11 cellular contexts compared by ENCODE assay signal in the genomic region with DNA sequence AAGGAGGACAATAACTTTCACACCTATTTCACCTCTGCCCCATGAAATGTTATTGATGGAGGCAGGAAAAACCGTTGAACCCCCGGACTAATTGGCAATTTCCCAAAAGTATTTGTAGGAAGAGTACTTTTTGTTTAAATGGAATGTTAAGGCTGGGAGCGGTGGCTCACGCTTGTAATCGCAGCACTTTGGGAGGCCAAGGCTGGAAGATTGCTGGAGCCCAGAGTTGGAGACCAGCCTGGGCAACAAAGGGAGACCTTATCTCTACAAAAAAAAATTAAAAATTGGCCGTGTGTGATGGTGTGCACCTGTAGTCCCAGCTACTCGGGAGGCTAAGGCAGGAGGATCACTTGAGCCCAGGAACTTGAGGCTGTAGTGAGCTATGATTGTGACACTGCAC. TPM values are rescaled to one million over a fixed set of nuclear protein-coding genes. Genes with fewer than 3 reads are reported as not detected.
DNase-seq lines count a peak whose midpoint lies in the region; ATAC-seq, FAIRE-seq and TF ChIP-seq lines count a peak whose summit lies in the region.
"Had no signal": no experiment of that assay in that cellular context is flagged by ENCODE, and none has a peak within 500 bp of the region (broad histone marks: within the 10 kb centered on the region; RNA-seq: fewer than 3 reads in every experiment).

No MANE protein-coding gene starts in this region.

- peaks cover 17% of the 10 kb centered on the region for H3K4me1 Mint-ChIP-seq in activated T-cell treated with anti-CD3 and anti-CD28 coated beads, Interleukin-2, amount 50 U/mL, for 24 hours (ENCODE audit: low read depth)
- H3K4me1 Mint-ChIP-seq: endodermal cell had no signal

- WGBS in lung, 2 donors, result 46 to 61% methylated on average over 7 of the region's 7 CpGs

- no peaks in the 10 kb centered on the region for H3K36me3 Mint-ChIP-seq in activated T-cell treated with anti-CD3 and anti-CD28 coated beads, Interleukin-2, amount 50 U/mL, for 24 hours (ENCODE audit: low read depth)

- intact Hi-C loops in ascending aorta (cut with DNase I), result loop anchor here (1.0 kb wide), 1 partner anchor 26 kb away; a partner anchor contains a TSS

- no peaks in the 10 kb centered on the region for H3K9me3 ChIP-seq in ascending aorta
- H3K9me3 ChIP-seq in lung (ENCODE audit: control insufficient read depth in 2 of 2, insufficient read depth in 1 of 2, low read length in 1 of 2), result peaks cover 0 to 1% of the 10 kb centered on the region in 2 donors
- H3K9me3 ChIP-seq in thoracic aorta, result no peaks in the 10 kb centered on the region

- peak overlapping the region; percentile 48 to 73 for H3K4me3 ChIP-seq in ascending aorta
- H3K4me3 ChIP-seq in lung, result no peak overlapping the region
- H3K4me3 ChIP-seq in thoracic aorta, result peak overlapping the region; percentile 80

- peak overlapping the region; percentile 73 for H3K4me3 Mint-ChIP-seq in activated T-cell treated with anti-CD3 and anti-CD28 coated beads, Interleukin-2, amount 50 U/mL, for 24 hours
- H3K4me3 Mint-ChIP-seq: endodermal cell had no signal

- H3K27me3 ChIP-seq in ascending aorta (no peaks in the 10 kb centered on the region), lung (ENCODE audit: control insufficient read depth, insufficient read depth) (no peaks in the 10 kb centered on the region), thoracic aorta (replicated peaks; ENCODE audit: insufficient read depth) (no peaks in the 10 kb centered on the region)

- ATAC-seq in lung (ENCODE audit: insufficient read depth, low FRiP score) (no peak), thoracic aorta (ENCODE audit: insufficient number of reproducible peaks, low FRiP score, low read depth) (no peak)

- H3K27ac ChIP-seq in ascending aorta, result peak overlapping the region; percentile 78 to 85
- peak overlapping the region; percentile 57 to 93 for H3K27ac ChIP-seq in lung (ENCODE audit: low read depth in 1 of 2, low read length in 1 of 2)
- peak overlapping the region; percentile 62 to 85 for H3K27ac ChIP-seq in thoracic aorta

- no peaks in the 10 kb centered on the region for H3K9me3 Mint-ChIP-seq in activated T-cell treated with anti-CD3 and anti-CD28 coated beads, Interleukin-2, amount 50 U/mL, for 24 hours

- no peaks in the 10 kb centered on the region for H3K27me3 Mint-ChIP-seq in activated T-cell treated with anti-CD3 and anti-CD28 coated beads, Interleukin-2, amount 50 U/mL, for 24 hours

- TF ChIP-seq POLR2A in H54 (IDR thresholded peaks at IDR 0.05; ENCODE audit: low read depth, low read length), result no peak

- FAIRE-seq in H54 (lab: Jason Lieb, UNC), result no peak

- no peak for DNase-seq in activated T-cell treated with anti-CD3 and anti-CD28 coated beads, Interleukin-2, amount 50 U/mL, for 24 hours
- DNase-seq in activated T-cell treated with anti-CD3 and anti-CD28 coated beads for 4 hours, result no peak
- no peak for DNase-seq in ascending aorta (ENCODE audit: low spot score in 2 of 2)
- DNase-seq in lung (ENCODE audit: low spot score), result no peak
- DNase-seq in thoracic aorta (ENCODE audit: low spot score), result no peak
- DNase-seq in globus pallidus (ENCODE audit: low spot score), result no peak
- no peak for DNase-seq in activated gamma-delta T cell (lab: John Stamatoyannopoulos, UW)
- DNase-seq in H54 (ENCODE audit: insufficient read length, low spot score), result no peak
- DNase-seq: endodermal cell, NCI-H1092, SHP77 had no signal

- peak overlapping the region; percentile 91 for H3K27ac Mint-ChIP-seq in activated T-cell treated with anti-CD3 and anti-CD28 coated beads, Interleukin-2, amount 50 U/mL, for 24 hours
- H3K27ac Mint-ChIP-seq: endodermal cell had no signal

- TF ChIP-seq CTCF in ascending aorta (IDR thresholded peaks at IDR 0.05) (no peak), lung (IDR thresholded peaks at IDR 0.05; ENCODE audit: control extremely low read depth, extremely low read depth) (no peak), thoracic aorta (IDR thresholded peaks at IDR 0.05) (no peak)

- H3K36me3 ChIP-seq in ascending aorta (no peaks in the 10 kb centered on the region), lung (ENCODE audit: control insufficient read depth in 2 of 2, insufficient read depth in 2 of 2, low read length in 2 of 2) (no peaks in the 10 kb centered on the region), thoracic aorta (no peaks in the 10 kb centered on the region)

- H3K4me1 ChIP-seq in ascending aorta (no peaks in the 10 kb centered on the region), lung (ENCODE audit: control insufficient read depth in 2 of 2, insufficient read depth in 2 of 2, low read length in 2 of 2) (peaks cover 0 to 5% of the 10 kb centered on the region in 2 donors), thoracic aorta (ENCODE audit: control insufficient read depth in 1 of 2, low read depth in 2 of 2) (peaks cover 3 to 14% of the 10 kb centered on the region in 2 donors)

RNA-seq across cellular contexts. Expression of a gene that starts 26.0 kb away (rescaled TPM):
- total RNA-seq in ascending aorta (25.7 TPM), lung (10 to 100 TPM; 31.0 to 48.6 TPM), thoracic aorta (10 to 100 TPM; 22.6 to 25.3 TPM)
- polyA plus RNA-seq in lung, result 10 to 100 TPM in 1 of 2 donors, 1 to 10 TPM in 1; 8.1 to 24.3 TPM
